Comparison of ENCODE assay signal across 1 cellular context in the genomic region with DNA sequence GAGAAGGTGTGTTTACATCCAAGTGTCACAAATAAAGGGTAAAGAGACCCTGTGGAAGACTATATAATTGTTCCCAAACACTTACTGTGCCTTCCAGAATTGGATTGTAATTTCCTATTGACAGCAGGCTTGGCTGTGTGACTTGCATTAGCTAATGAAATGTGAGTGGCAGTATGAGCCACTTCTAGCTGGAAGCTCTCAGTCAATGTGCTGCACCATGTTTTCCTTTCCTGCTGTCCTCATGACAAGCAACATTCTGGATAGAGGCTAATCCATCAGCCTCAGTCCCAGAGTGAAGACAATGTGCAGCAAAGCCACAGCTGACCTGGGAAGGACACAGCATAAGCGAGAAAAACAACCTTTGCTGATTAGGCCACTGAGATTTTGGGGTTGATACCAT.
TF ChIP-seq lines count a peak whose summit lies in the region.

No MANE protein-coding gene starts in this region.

TF ChIP-seq in HepG2, 621 proteins besides CTCF, POLR2A, EP300 and RAD21:
- TF ChIP-seq, protein P1, sequence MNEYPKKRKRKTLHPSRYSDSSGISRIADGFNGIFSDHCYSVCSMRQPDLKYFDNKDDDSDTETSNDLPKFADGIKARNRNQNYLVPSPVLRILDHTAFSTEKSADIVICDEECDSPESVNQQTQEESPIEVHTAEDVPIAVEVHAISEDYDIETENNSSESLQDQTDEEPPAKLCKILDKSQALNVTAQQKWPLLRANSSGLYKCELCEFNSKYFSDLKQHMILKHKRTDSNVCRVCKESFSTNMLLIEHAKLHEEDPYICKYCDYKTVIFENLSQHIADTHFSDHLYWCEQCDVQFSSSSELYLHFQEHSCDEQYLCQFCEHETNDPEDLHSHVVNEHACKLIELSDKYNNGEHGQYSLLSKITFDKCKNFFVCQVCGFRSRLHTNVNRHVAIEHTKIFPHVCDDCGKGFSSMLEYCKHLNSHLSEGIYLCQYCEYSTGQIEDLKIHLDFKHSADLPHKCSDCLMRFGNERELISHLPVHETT (CRISPR knock-in tag; conservative IDR thresholded peaks at IDR 0.05): no peak
- no peak for TF ChIP-seq FUBP1 (CRISPR knock-in tag; IDR thresholded peaks at IDR 0.05; ENCODE audit: borderline replicate concordance)
- TF ChIP-seq CERS6 (CRISPR knock-in tag; IDR thresholded peaks at IDR 0.05): no peak
- TF ChIP-seq KAT7 (CRISPR knock-in tag; IDR thresholded peaks at IDR 0.05; ENCODE audit: borderline replicate concordance): no peak
- no peak for TF ChIP-seq HNRNPUL1 (IDR thresholded peaks at IDR 0.05; ENCODE audit: low read depth, low read length)
- TF ChIP-seq ZNF468 (CRISPR knock-in tag; IDR thresholded peaks at IDR 0.05): no peak
- TF ChIP-seq HOXA5 (CRISPR knock-in tag; IDR thresholded peaks at IDR 0.05): no peak
- no peak for TF ChIP-seq FOXA3 (CRISPR knock-in tag; IDR thresholded peaks at IDR 0.05)
- no peak for TF ChIP-seq KDM4B (CRISPR knock-in tag; IDR thresholded peaks at IDR 0.05)
- no peak for TF ChIP-seq FOXK1 (CRISPR knock-in tag; IDR thresholded peaks at IDR 0.05; ENCODE audit: borderline replicate concordance, low read depth)
- TF ChIP-seq MTA3 (CRISPR knock-in tag; IDR thresholded peaks at IDR 0.05): no peak
- no peak for TF ChIP-seq CENPT (CRISPR knock-in tag; IDR thresholded peaks at IDR 0.05; ENCODE audit: low read depth)
- TF ChIP-seq ZFP62 (CRISPR knock-in tag; IDR thresholded peaks at IDR 0.05): no peak
- no peak for TF ChIP-seq MEF2D (CRISPR knock-in tag; IDR thresholded peaks at IDR 0.05)
- TF ChIP-seq, protein P2, sequence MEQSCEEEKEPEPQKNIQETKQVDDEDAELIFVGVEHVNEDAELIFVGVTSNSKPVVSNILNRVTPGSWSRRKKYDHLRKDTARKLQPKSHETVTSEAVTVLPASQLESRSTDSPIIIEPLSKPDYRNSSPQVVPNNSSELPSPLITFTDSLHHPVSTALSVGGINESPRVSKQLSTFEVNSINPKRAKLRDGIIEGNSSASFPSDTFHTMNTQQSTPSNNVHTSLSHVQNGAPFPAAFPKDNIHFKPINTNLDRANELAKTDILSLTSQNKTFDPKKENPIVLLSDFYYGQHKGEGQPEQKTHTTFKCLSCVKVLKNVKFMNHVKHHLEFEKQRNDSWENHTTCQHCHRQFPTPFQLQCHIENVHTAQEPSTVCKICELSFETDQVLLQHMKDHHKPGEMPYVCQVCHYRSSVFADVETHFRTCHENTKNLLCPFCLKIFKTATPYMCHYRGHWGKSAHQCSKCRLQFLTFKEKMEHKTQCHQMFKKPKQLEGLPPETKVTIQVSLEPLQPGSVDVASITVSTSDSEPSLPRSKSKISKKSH (CRISPR knock-in tag; IDR thresholded peaks at IDR 0.05; ENCODE audit: borderline replicate concordance): no peak
- TF ChIP-seq ZNF83 (CRISPR knock-in tag; IDR thresholded peaks at IDR 0.05; ENCODE audit: borderline replicate concordance): no peak
- TF ChIP-seq MBD4 (IDR thresholded peaks at IDR 0.05; ENCODE audit: borderline replicate concordance, low read length): no peak
- no peak for TF ChIP-seq RBFOX2 (IDR thresholded peaks at IDR 0.05; ENCODE audit: low read depth, low read length)
- no peak for TF ChIP-seq ZNF296 (CRISPR knock-in tag; conservative IDR thresholded peaks at IDR 0.05)
